Comparison of ENCODE assay signal across 17 cellular contexts in the genomic region with DNA sequence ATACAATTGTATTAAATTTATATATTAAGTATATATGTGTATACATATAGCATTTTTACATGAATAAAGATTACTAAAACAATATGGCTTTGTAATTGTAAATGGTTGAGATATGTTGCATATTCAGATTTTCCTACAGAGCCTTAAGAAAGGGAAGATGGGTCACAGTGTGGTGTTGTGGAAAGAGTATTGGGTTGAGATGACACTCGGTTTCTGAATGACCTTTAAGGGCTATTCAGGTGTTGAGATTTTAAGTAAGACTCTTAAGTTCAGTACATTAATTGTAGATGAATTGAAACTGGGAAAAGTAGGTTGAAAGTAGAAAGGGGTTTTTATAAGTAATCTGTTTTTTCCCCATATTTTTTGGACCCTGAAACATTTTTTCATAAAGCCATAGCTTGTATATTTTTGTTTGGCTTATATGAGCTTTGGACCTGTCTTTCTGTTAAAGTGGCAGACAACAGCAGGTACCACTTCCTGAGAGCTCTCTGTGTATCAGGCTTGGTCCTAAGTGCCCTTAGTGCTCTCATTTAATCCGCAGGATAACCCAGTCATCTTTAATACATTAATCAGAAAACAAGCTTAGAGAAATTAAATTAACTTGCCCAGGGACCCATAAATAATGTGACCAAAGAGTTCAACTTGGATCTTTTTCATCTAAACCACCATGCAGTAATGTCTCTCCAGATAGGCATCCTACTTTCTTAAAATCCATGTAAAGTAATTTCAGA. TPM values are rescaled to one million over a fixed set of nuclear protein-coding genes. Genes with fewer than 3 reads are reported as not detected.
DNase-seq lines count a peak whose midpoint lies in the region; ATAC-seq and TF ChIP-seq lines count a peak whose summit lies in the region.
"Had no signal": no experiment of that assay in that cellular context is flagged by ENCODE, and none has a peak within 500 bp of the region (broad histone marks: within the 10 kb centered on the region; RNA-seq: fewer than 3 reads in every experiment).

No MANE protein-coding gene starts in this region.

- H3K4me1 ChIP-seq in Peyer's patch: no peaks in the 10 kb centered on the region

- H3K36me3 ChIP-seq in Peyer's patch: peaks cover 0 to 59% (median 0%) of the 10 kb centered on the region in 3 donors

- H3K9me3 ChIP-seq in Peyer's patch: no peaks in the 10 kb centered on the region

- no peak overlapping the region for H3K4me3 ChIP-seq in Peyer's patch

- no peak for TF ChIP-seq POLR2A in Peyer's patch (IDR thresholded peaks at IDR 0.05)

- H3K27me3 Mint-ChIP-seq in activated naive CD4-positive, alpha-beta T cell treated with anti-CD3 and anti-CD28 coated beads, Interleukin-2, amount 10 ng/mL, durations not matched to agents 7 days and 5 days: no peaks in the 10 kb centered on the region
- H3K27me3 Mint-ChIP-seq in HFFc6 (ENCODE audit: insufficient read depth): no peaks in the 10 kb centered on the region; the same call in none of the 2 replicates
- no peaks in the 10 kb centered on the region for H3K27me3 Mint-ChIP-seq in T-cell
- H3K27me3 Mint-ChIP-seq in osteocyte (ENCODE audit: unreplicated experiment): no peaks in the 10 kb centered on the region

- POLR2A ChIA-PET in T-cell (lab: Charles Lee): no interaction called here

- H3K36me3 Mint-ChIP-seq in activated naive CD4-positive, alpha-beta T cell treated with anti-CD3 and anti-CD28 coated beads, Interleukin-2, amount 50 U/mL, for 72 hours: peaks cover 0 to 10% of the 10 kb centered on the region in 2 donors
- H3K36me3 Mint-ChIP-seq in activated naive CD4-positive, alpha-beta T cell treated with anti-CD3 and anti-CD28 coated beads, Interleukin-2, amount 10 ng/mL, durations not matched to agents 7 days and 5 days: peaks cover 37% of the 10 kb centered on the region
- H3K36me3 Mint-ChIP-seq in HFFc6 (ENCODE audit: low read depth) (peaks cover 66% of the 10 kb centered on the region), T-cell (peaks cover 48% of the 10 kb centered on the region), osteocyte (ENCODE audit: unreplicated experiment) (peaks cover 51% of the 10 kb centered on the region)

- TF ChIP-seq CTCF in HFFc6 (IDR thresholded peaks at IDR 0.05) (no peak), osteocyte (IDR thresholded peaks at IDR 0.05) (no peak), GM13976 (IDR thresholded peaks at IDR 0.05; ENCODE audit: borderline replicate concordance, control extremely low read depth, extremely low read depth, insufficient read depth, missing control alignments) (no peak), Peyer's patch (IDR thresholded peaks at IDR 0.05) (no peak)

- H3K4me1 Mint-ChIP-seq in activated naive CD4-positive, alpha-beta T cell treated with anti-CD3 and anti-CD28 coated beads, Interleukin-2, amount 10 ng/mL, durations not matched to agents 7 days and 5 days: peaks cover 4% of the 10 kb centered on the region
- H3K4me1 Mint-ChIP-seq in HFFc6 (ENCODE audit: low read depth): peaks cover 33% of the 10 kb centered on the region
- peaks cover 0 to 4% (median 0%) of the 10 kb centered on the region in 3 donors for H3K4me1 Mint-ChIP-seq in T-cell
- H3K4me1 Mint-ChIP-seq in osteocyte (ENCODE audit: unreplicated experiment): peaks cover 19% of the 10 kb centered on the region
- H3K4me1 Mint-ChIP-seq: CD14-positive monocyte had no signal

- H3K27me3 ChIP-seq in Peyer's patch: no peaks in the 10 kb centered on the region

- no peak overlapping the region for H3K4me3 Mint-ChIP-seq in activated naive CD4-positive, alpha-beta T cell treated with anti-CD3 and anti-CD28 coated beads, Interleukin-2, amount 10 ng/mL, durations not matched to agents 7 days and 5 days
- H3K4me3 Mint-ChIP-seq in HFFc6: no peak overlapping the region
- no peak overlapping the region for H3K4me3 Mint-ChIP-seq in T-cell
- H3K4me3 Mint-ChIP-seq in osteocyte (ENCODE audit: unreplicated experiment): no peak overlapping the region
- H3K4me3 Mint-ChIP-seq: CD14-positive monocyte had no signal

- CTCF ChIA-PET in activated naive CD4-positive, alpha-beta T cell treated with anti-CD3 and anti-CD28 coated beads, Interleukin-2, amount 10 ng/mL, durations not matched to agents 7 days and 5 days (lab: Charles Lee): no interaction called here
- CTCF ChIA-PET in T-cell (lab: Charles Lee): no interaction called here

- DNase-seq in activated naive CD4-positive, alpha-beta T cell treated with anti-CD3 and anti-CD28 coated beads, Interleukin-2, amount 50 U/mL, for 72 hours (ENCODE audit: low spot score in 2 of 2): no peak
- no peak for DNase-seq in activated naive CD4-positive, alpha-beta T cell treated with anti-CD3 and anti-CD28 coated beads, Interleukin-2, amount 10 ng/mL, durations not matched to agents 7 days and 5 days
- DNase-seq in HFFc6: no peak
- no peak for DNase-seq in T-cell
- DNase-seq in osteocyte (ENCODE audit: extremely low spot score, unreplicated experiment): no peak
- DNase-seq in GM13976 (ENCODE audit: low spot score): no peak
- DNase-seq in NCI-H2227 treated with DMSO at 0.1 percent for 48 hours (lab: John Stamatoyannopoulos, UW): no peak
- no peak for DNase-seq in Peyer's patch
- DNase-seq: ACHN, AML-193, COR-L47, EL, H7, NCI-H1092 treated with DMSO at 0.1 percent for 48 hours, NCI-H774, SHP77 treated with DMSO at 0.1 percent for 48 hours had no signal

- in situ Hi-C loops in GM13976 (cut with MboI; ENCODE audit: low sequenced_read_pairs, unreplicated experiment): no loop called here

- no peak overlapping the region for H3K27ac ChIP-seq in Peyer's patch

- peak; percentile 26 to 61 for ATAC-seq in activated naive CD4-positive, alpha-beta T cell treated with anti-CD3 and anti-CD28 coated beads, Interleukin-2, amount 50 U/mL, for 72 hours
- ATAC-seq in T-cell (replicated peaks in 1 of 4): no peak

- no peaks in the 10 kb centered on the region for H3K9me3 Mint-ChIP-seq in activated naive CD4-positive, alpha-beta T cell treated with anti-CD3 and anti-CD28 coated beads, Interleukin-2, amount 50 U/mL, for 72 hours
- H3K9me3 Mint-ChIP-seq in activated naive CD4-positive, alpha-beta T cell treated with anti-CD3 and anti-CD28 coated beads, Interleukin-2, amount 10 ng/mL, durations not matched to agents 7 days and 5 days: no peaks in the 10 kb centered on the region
- H3K9me3 Mint-ChIP-seq in HFFc6: no peaks in the 10 kb centered on the region
- no peaks in the 10 kb centered on the region for H3K9me3 Mint-ChIP-seq in T-cell
- no peaks in the 10 kb centered on the region for H3K9me3 Mint-ChIP-seq in osteocyte (ENCODE audit: unreplicated experiment)
- H3K9me3 Mint-ChIP-seq: CD14-positive monocyte had no signal

- H3K27ac Mint-ChIP-seq in activated naive CD4-positive, alpha-beta T cell treated with anti-CD3 and anti-CD28 coated beads, Interleukin-2, amount 50 U/mL, for 72 hours: peak overlapping the region in 1 of 2 donors; percentile 35
- H3K27ac Mint-ChIP-seq in activated naive CD4-positive, alpha-beta T cell treated with anti-CD3 and anti-CD28 coated beads, Interleukin-2, amount 10 ng/mL, durations not matched to agents 7 days and 5 days: no peak overlapping the region
- H3K27ac Mint-ChIP-seq in HFFc6: peak overlapping the region; percentile 10; the same call in 1 of the 2 replicates
- H3K27ac Mint-ChIP-seq in T-cell: peak overlapping the region; percentile 8 to 24
- peak overlapping the region; percentile 31 for H3K27ac Mint-ChIP-seq in osteocyte (ENCODE audit: unreplicated experiment)

RNA-seq across cellular contexts. Expression of gene MRC2, which starts 48.5 kb away (rescaled TPM):
- total RNA-seq in activated naive CD4-positive, alpha-beta T cell treated with anti-CD3 and anti-CD28 coated beads, Interleukin-2, amount 50 U/mL, for 72 hours: 10 to 100 TPM in 1 of 2 donors, 1 to 10 TPM in 1; 8.1 to 12.4 TPM
- total RNA-seq in HFFc6 (2021; fragmentation: NEBNext Ultra II Directional; extraction: Animal tissue kit (Norgen Biotek cat#: 25700)): 100 to 1,000 TPM; 255 to 313 (median 279) TPM
- total RNA-seq in T-cell: 1 to 10 TPM; 4.0 to 7.6 (median 5.2) TPM
- 418 and 419 TPM in 2 replicates for total RNA-seq in osteocyte
- 10 to 100 TPM in 2 of 4 donors, 1 to 10 TPM in 2; 9.0 to 33.8 (median 14.6) TPM for total RNA-seq in Peyer's patch

Comparison
In these comparisons a context has a peak if more than half of its experiments do, and no peak if none do; other contexts are left out.
1. ATAC-seq: peak in activated naive CD4-positive, alpha-beta T cell treated with anti-CD3 and anti-CD28 coated beads, Interleukin-2, amount 50 U/mL, for 72 hours (2 of 2); none in T-cell (0 of 4).
2. RNA of gene MRC2, which starts 48.5 kb away (total RNA-seq): 418 to 419 TPM in osteocyte and 255 to 313 TPM in HFFc6; 9.0 to 33.8 TPM in Peyer's patch, 8.1 to 12.4 TPM in activated naive CD4-positive, alpha-beta T cell treated with anti-CD3 and anti-CD28 coated beads, Interleukin-2, amount 50 U/mL, for 72 hours and 4.0 to 7.6 TPM in T-cell; every median in the first group is over 4 times any median in the second.